Comparison of ENCODE assay signal across 20 cellular contexts in the genomic region with DNA sequence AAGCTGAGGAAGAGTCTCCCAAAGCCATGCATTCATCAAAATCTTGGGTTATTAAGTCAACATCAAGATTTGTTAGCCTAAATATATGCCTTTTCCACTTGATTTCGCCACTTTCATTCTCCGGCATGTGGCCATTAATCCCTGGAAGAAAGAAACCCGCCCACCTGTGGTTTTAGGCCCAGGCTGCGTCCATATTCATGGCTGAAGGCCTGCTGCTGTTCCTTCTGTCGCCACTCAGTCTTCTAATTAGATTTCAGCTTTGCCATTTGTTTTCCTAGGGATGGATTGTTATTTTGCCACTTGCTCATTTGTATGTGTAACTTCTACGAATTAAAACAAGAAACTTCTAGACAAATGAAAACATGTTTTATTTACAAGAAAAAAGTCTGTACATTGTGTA.
"Had no signal": no experiment of that assay in that cellular context is flagged by ENCODE, and none has a peak within 500 bp of the region (broad histone marks: within the 10 kb centered on the region; RNA-seq: fewer than 3 reads in every experiment).

No MANE protein-coding gene starts in this region.

- H3K9me3 Mint-ChIP-seq: activated CD8-positive, alpha-beta T cell treated with anti-CD3 and anti-CD28 coated beads for 36 hours; activated naive CD8-positive, alpha-beta T cell treated with anti-CD3 and anti-CD28 coated beads, Interleukin-2, amount 50 U/mL, for 24 hours; type B pancreatic cell had no signal

- H3K36me3 ChIP-seq: right lobe of liver, spleen had no signal

- H3K4me1 Mint-ChIP-seq: activated CD4-positive, alpha-beta T cell treated with anti-CD3 and anti-CD28 coated beads for 36 hours; activated naive CD8-positive, alpha-beta T cell treated with anti-CD3 and anti-CD28 coated beads, Interleukin-2, amount 50 U/mL, for 24 hours; naive thymus-derived CD8-positive, alpha-beta T cell; stimulated activated naive B cell treated with anti-CD40 and anti-IgM and Interleukin-4, amounts not matched to agents 10 μg/mL and 1 μg/mL and 100 μg/mL, for 72 hours had no signal

- DNase-seq: activated CD4-positive, alpha-beta T cell treated with anti-CD3 and anti-CD28 coated beads for 36 hours; activated CD8-positive, alpha-beta memory T cell treated with anti-CD3 and anti-CD28 coated beads, Interleukin-2, amount 50 U/mL, for 4 hours; activated CD8-positive, alpha-beta T cell treated with anti-CD3 and anti-CD28 coated beads for 36 hours; activated naive CD4-positive, alpha-beta T cell; activated naive CD8-positive, alpha-beta T cell treated with anti-CD3 and anti-CD28 coated beads, Interleukin-2, amount 50 U/mL, for 24 hours; activated T-cell treated with anti-CD3 and anti-CD28 coated beads, Interleukin-2, amount 50 U/mL, for 72 hours; dermis blood vessel endothelial cell; erythroblast; mammary epithelial cell; mucosa of descending colon; naive thymus-derived CD8-positive, alpha-beta T cell; occipital lobe; right lobe of liver; spleen; stimulated activated CD4-positive, alpha-beta T cell treated with anti-CD3 and anti-CD28 coated beads, Interleukin-1b, Interleukin-23, amount 100 ng/mL, for 48 hours; stimulated activated naive B cell treated with anti-CD40 and anti-IgM and Interleukin-4, amounts not matched to agents 10 μg/mL and 1 μg/mL and 100 μg/mL, for 72 hours; T-helper 1 cell had no signal

- H3K4me1 ChIP-seq: right lobe of liver, spleen had no signal

- H3K4me3 ChIP-seq: mucosa of descending colon, right lobe of liver, spleen had no signal

- H3K27me3 Mint-ChIP-seq: activated naive CD8-positive, alpha-beta T cell treated with anti-CD3 and anti-CD28 coated beads, Interleukin-2, amount 50 U/mL, for 24 hours; progenitor cell of endocrine pancreas; stimulated activated naive B cell treated with anti-CD40 and anti-IgM and Interleukin-4, amounts not matched to agents 10 μg/mL and 1 μg/mL and 100 μg/mL, for 72 hours; type B pancreatic cell had no signal

- H3K36me3 Mint-ChIP-seq: naive thymus-derived CD8-positive, alpha-beta T cell; stimulated activated naive B cell treated with anti-CD40 and anti-IgM and Interleukin-4, amounts not matched to agents 10 μg/mL and 1 μg/mL and 100 μg/mL, for 72 hours; type B pancreatic cell had no signal

- H3K27me3 ChIP-seq: right lobe of liver, spleen had no signal

- H3K27ac ChIP-seq: right lobe of liver, spleen, VCaP had no signal

- H3K27ac Mint-ChIP-seq: activated CD4-positive, alpha-beta T cell treated with anti-CD3 and anti-CD28 coated beads for 36 hours; activated CD8-positive, alpha-beta T cell treated with anti-CD3 and anti-CD28 coated beads for 36 hours; activated naive CD8-positive, alpha-beta T cell treated with anti-CD3 and anti-CD28 coated beads, Interleukin-2, amount 50 U/mL, for 24 hours; activated T-cell treated with anti-CD3 and anti-CD28 coated beads, Interleukin-2, amount 50 U/mL, for 72 hours; naive thymus-derived CD8-positive, alpha-beta T cell; progenitor cell of endocrine pancreas; stimulated activated naive B cell treated with anti-CD40 and anti-IgM and Interleukin-4, amounts not matched to agents 10 μg/mL and 1 μg/mL and 100 μg/mL, for 72 hours; type B pancreatic cell had no signal

- ATAC-seq: activated CD4-positive, alpha-beta T cell treated with anti-CD3 and anti-CD28 coated beads for 36 hours; activated CD8-positive, alpha-beta T cell treated with anti-CD3 and anti-CD28 coated beads for 36 hours; activated naive CD8-positive, alpha-beta T cell treated with anti-CD3 and anti-CD28 coated beads, Interleukin-2, amount 50 U/mL, for 24 hours; activated T-cell treated with anti-CD3 and anti-CD28 coated beads, Interleukin-2, amount 50 U/mL, for 72 hours; mucosa of descending colon; naive thymus-derived CD8-positive, alpha-beta T cell; right lobe of liver; stimulated activated naive B cell treated with anti-CD40 and anti-IgM and Interleukin-4, amounts not matched to agents 10 μg/mL and 1 μg/mL and 100 μg/mL, for 72 hours had no signal

- H3K9me3 ChIP-seq: mucosa of descending colon, right lobe of liver, spleen had no signal

- H3K4me3 Mint-ChIP-seq: activated CD4-positive, alpha-beta T cell treated with anti-CD3 and anti-CD28 coated beads for 36 hours; activated CD8-positive, alpha-beta T cell treated with anti-CD3 and anti-CD28 coated beads for 36 hours; activated naive CD8-positive, alpha-beta T cell treated with anti-CD3 and anti-CD28 coated beads, Interleukin-2, amount 50 U/mL, for 24 hours; activated T-cell treated with anti-CD3 and anti-CD28 coated beads, Interleukin-2, amount 50 U/mL, for 72 hours; naive thymus-derived CD8-positive, alpha-beta T cell; stimulated activated naive B cell treated with anti-CD40 and anti-IgM and Interleukin-4, amounts not matched to agents 10 μg/mL and 1 μg/mL and 100 μg/mL, for 72 hours; type B pancreatic cell had no signal
